8 cellular contexts compared by ENCODE assay signal in genomic region chrX:17685026-17685425, GRCh38.
"Had no signal": no experiment of that assay in that cellular context is flagged by ENCODE, and none has a peak within 500 bp of the region (broad histone marks: within the 10 kb centered on the region; RNA-seq: fewer than 3 reads in every experiment).

No MANE protein-coding gene starts in this region.

- H3K9me3 ChIP-seq: HAP-1 had no signal

- H3K27ac ChIP-seq: GM23248, HL-60 had no signal

- ATAC-seq: HCT116 had no signal

- H3K4me3 ChIP-seq: GM23248, HAP-1 had no signal

- H3K36me3 ChIP-seq: HAP-1 had no signal

- H3K9ac ChIP-seq: GM23248 had no signal

- H3K27ac Mint-ChIP-seq: HFFc6, IgD-negative memory B cell had no signal

- H3K36me3 Mint-ChIP-seq: IgD-negative memory B cell had no signal

- H3K9me3 Mint-ChIP-seq: HFFc6 had no signal

- H3K4me3 Mint-ChIP-seq: HFFc6 had no signal

- H2AFZ ChIP-seq: GM23248 had no signal

- DNase-seq: GM23248, GOT3, H7, HFFc6 had no signal
